In the genomic region with DNA sequence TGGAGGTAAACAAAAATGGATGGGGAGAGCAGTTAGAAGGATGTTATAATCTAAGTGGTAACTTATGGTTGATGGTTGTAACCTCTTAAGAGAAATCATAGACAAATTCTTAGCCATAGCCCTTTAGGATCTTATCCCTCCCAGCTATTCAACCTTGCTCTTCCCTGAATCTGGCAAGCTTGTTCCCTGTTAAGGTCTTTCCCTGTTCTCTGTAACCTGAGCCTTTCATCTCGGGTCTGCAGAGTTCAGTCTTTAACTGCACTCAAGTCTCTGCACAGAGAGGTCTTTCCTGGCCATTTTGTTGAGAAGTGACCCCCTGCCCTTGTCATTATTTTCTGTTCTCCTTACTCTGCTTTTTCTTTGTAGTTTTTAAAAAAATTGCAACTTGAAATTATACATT, we compare ENCODE assay signal across 23 cellular contexts.
"Had no signal": no experiment of that assay in that cellular context is flagged by ENCODE, and none has a peak within 500 bp of the region (broad histone marks: within the 10 kb centered on the region; RNA-seq: fewer than 3 reads in every experiment).

No MANE protein-coding gene starts in this region.

- H3K4me3 Mint-ChIP-seq: activated CD4-positive, alpha-beta memory T cell treated with anti-CD3 and anti-CD28 coated beads, Interleukin-2, amount 10 ng/mL, durations not matched to agents 7 days and 5 days; activated CD4-positive, alpha-beta T cell treated with anti-CD3 and anti-CD28 coated beads, Interleukin-2, amount 10 ng/mL, durations not matched to agents 7 days and 5 days; activated naive CD4-positive, alpha-beta T cell treated with anti-CD3 and anti-CD28 coated beads for 36 hours; activated naive CD8-positive, alpha-beta T cell; activated T-helper 17 cell treated with anti-CD3 and anti-CD28 coated beads, Interleukin-2, amount 50 U/mL, for 72 hours; T-helper 17 cell had no signal

- H3K27ac ChIP-seq: brain microvascular endothelial cell, Peyer's patch, RWPE1, SJCRH30 had no signal

- H3K4me1 ChIP-seq: Peyer's patch, SJCRH30 had no signal

- DNase-seq: activated CD4-positive, alpha-beta memory T cell treated with anti-CD3 and anti-CD28 coated beads, Interleukin-2, amount 10 ng/mL, durations not matched to agents 7 days and 5 days; activated CD4-positive, alpha-beta T cell treated with anti-CD3 and anti-CD28 coated beads, Interleukin-2, amount 10 ng/mL, durations not matched to agents 7 days and 5 days; activated CD4-positive, CD25-positive, alpha-beta regulatory T cell; activated gamma-delta T cell; activated naive CD4-positive, alpha-beta T cell treated with anti-CD3 and anti-CD28 coated beads for 36 hours; activated T-cell treated with anti-CD3 and anti-CD28 coated beads for 4 hours; activated T-cell treated with anti-CD3 and anti-CD28 coated beads, Interleukin-2, amount 50 U/mL, for 48 hours; amygdala; brain microvascular endothelial cell; Kasumi-1; NCI-H1048; NCI-H146; NCI-H187 treated with DMSO at 0.1 percent for 48 hours; NCI-H510A treated with DMSO at 0.1 percent for 48 hours; Peyer's patch; Right ventricle myocardium superior; SJCRH30; T-helper 17 cell; T-helper 9 cell had no signal

- H3K27me3 Mint-ChIP-seq: activated CD4-positive, alpha-beta memory T cell treated with anti-CD3 and anti-CD28 coated beads, Interleukin-2, amount 10 ng/mL, durations not matched to agents 7 days and 5 days; activated CD4-positive, alpha-beta T cell treated with anti-CD3 and anti-CD28 coated beads, Interleukin-2, amount 10 ng/mL, durations not matched to agents 7 days and 5 days; activated naive CD8-positive, alpha-beta T cell; activated T-helper 17 cell treated with anti-CD3 and anti-CD28 coated beads, Interleukin-2, amount 50 U/mL, for 72 hours; T-helper 17 cell had no signal

- H3K9me3 Mint-ChIP-seq: activated CD4-positive, alpha-beta memory T cell treated with anti-CD3 and anti-CD28 coated beads, Interleukin-2, amount 10 ng/mL, durations not matched to agents 7 days and 5 days; activated CD4-positive, alpha-beta T cell treated with anti-CD3 and anti-CD28 coated beads, Interleukin-2, amount 10 ng/mL, durations not matched to agents 7 days and 5 days; activated naive CD4-positive, alpha-beta T cell treated with anti-CD3 and anti-CD28 coated beads for 36 hours; activated T-helper 17 cell treated with anti-CD3 and anti-CD28 coated beads, Interleukin-2, amount 50 U/mL, for 72 hours had no signal

- H3K36me3 ChIP-seq: brain microvascular endothelial cell, cardiac muscle cell, Peyer's patch, SJCRH30 had no signal

- H3K27me3 ChIP-seq: brain microvascular endothelial cell, cardiac muscle cell, Peyer's patch, SJCRH30 had no signal

- ATAC-seq: activated T-helper 17 cell treated with anti-CD3 and anti-CD28 coated beads, Interleukin-2, amount 50 U/mL, for 72 hours; T-helper 17 cell had no signal

- H3K4me1 Mint-ChIP-seq: activated CD4-positive, alpha-beta memory T cell treated with anti-CD3 and anti-CD28 coated beads, Interleukin-2, amount 10 ng/mL, durations not matched to agents 7 days and 5 days; activated CD4-positive, alpha-beta T cell treated with anti-CD3 and anti-CD28 coated beads, Interleukin-2, amount 10 ng/mL, durations not matched to agents 7 days and 5 days; activated T-helper 17 cell treated with anti-CD3 and anti-CD28 coated beads, Interleukin-2, amount 50 U/mL, for 72 hours had no signal

- H3K36me3 Mint-ChIP-seq: activated naive CD8-positive, alpha-beta T cell had no signal

- H3K4me3 ChIP-seq: cardiac muscle cell, Peyer's patch, SJCRH30 had no signal

- H3K27ac Mint-ChIP-seq: activated CD4-positive, alpha-beta memory T cell treated with anti-CD3 and anti-CD28 coated beads, Interleukin-2, amount 10 ng/mL, durations not matched to agents 7 days and 5 days; activated CD4-positive, alpha-beta T cell treated with anti-CD3 and anti-CD28 coated beads, Interleukin-2, amount 10 ng/mL, durations not matched to agents 7 days and 5 days; activated naive CD4-positive, alpha-beta T cell treated with anti-CD3 and anti-CD28 coated beads for 36 hours; activated naive CD8-positive, alpha-beta T cell; activated T-helper 17 cell treated with anti-CD3 and anti-CD28 coated beads, Interleukin-2, amount 50 U/mL, for 72 hours; T-helper 17 cell had no signal
